Comparison of ENCODE assay signal across 14 cellular contexts in the genomic region with DNA sequence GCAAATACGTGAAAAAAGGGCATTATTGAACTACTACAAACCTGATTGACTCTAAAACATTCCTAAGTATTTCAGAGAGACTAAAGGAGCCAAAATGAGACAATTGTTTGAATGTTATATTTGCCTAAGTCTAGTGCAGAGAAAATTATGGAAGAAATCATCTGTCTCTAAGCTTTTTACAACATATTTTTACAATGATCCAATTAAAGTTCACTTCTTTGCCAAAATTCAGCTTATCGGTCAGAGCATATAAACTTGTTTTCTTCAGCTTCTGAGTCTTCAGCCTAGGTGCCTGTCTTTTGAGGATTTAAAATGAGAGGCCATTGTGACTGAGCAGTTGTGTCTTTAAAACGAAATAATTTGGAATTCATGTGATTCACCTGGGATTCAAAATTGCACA.
A peak's percentile ranks its signal among the peaks of the same experiment; 100 is the strongest.
DNase-seq lines count a peak whose midpoint lies in the region; ATAC-seq and TF ChIP-seq lines count a peak whose summit lies in the region.
"Had no signal": no experiment of that assay in that cellular context is flagged by ENCODE, and none has a peak within 500 bp of the region (broad histone marks: within the 10 kb centered on the region; RNA-seq: fewer than 3 reads in every experiment).

No MANE protein-coding gene starts in this region.

- H3K4me1 ChIP-seq in Peyer's patch, result peaks cover 0 to 33% (median 7%) of the 10 kb centered on the region in 4 donors

- peak overlapping the region in 2 of 4 donors; percentile 46 to 64 for H3K27ac ChIP-seq in Peyer's patch
- H3K27ac ChIP-seq: adrenal gland, RWPE1 had no signal

- peak overlapping the region; percentile 24 for H3K27ac Mint-ChIP-seq in activated CD4-positive, alpha-beta memory T cell treated with anti-CD3 and anti-CD28 coated beads, Interleukin-2, amount 10 ng/mL, durations not matched to agents 7 days and 5 days
- H3K27ac Mint-ChIP-seq in stimulated activated naive B cell treated with anti-CD40 and anti-IgM and Interleukin-4, amounts not matched to agents 10 μg/mL and 1 μg/mL and 100 μg/mL, for 72 hours, result peak overlapping the region; percentile 78
- H3K27ac Mint-ChIP-seq: nephron progenitor cell had no signal

- no peaks in the 10 kb centered on the region for H3K9me3 ChIP-seq in Peyer's patch
- H3K9me3 ChIP-seq: adrenal gland had no signal

- TF ChIP-seq POLR2A in Peyer's patch (IDR thresholded peaks at IDR 0.05), result no peak

- H3K4me1 Mint-ChIP-seq in activated T-cell treated with anti-CD3 and anti-CD28 coated beads, Interleukin-2, amount 50 U/mL, for 4 hours (ENCODE audit: low read depth), result peaks cover 96% of the 10 kb centered on the region
- H3K4me1 Mint-ChIP-seq in activated CD4-positive, alpha-beta memory T cell treated with anti-CD3 and anti-CD28 coated beads, Interleukin-2, amount 10 ng/mL, durations not matched to agents 7 days and 5 days, result peaks cover 93% of the 10 kb centered on the region
- peaks cover 51 to 89% of the 10 kb centered on the region in 2 donors for H3K4me1 Mint-ChIP-seq in stimulated activated naive B cell treated with anti-CD40 and anti-IgM and Interleukin-4, amounts not matched to agents 10 μg/mL and 1 μg/mL and 100 μg/mL, for 72 hours

- POLR2A ChIA-PET in activated CD4-positive, alpha-beta memory T cell treated with anti-CD3 and anti-CD28 coated beads, Interleukin-2, amount 10 ng/mL, durations not matched to agents 7 days and 5 days (lab: Charles Lee), result interaction anchor here (0.9 to 13.6 kb wide), 9 partner anchors 10 to 105 kb away, joined by 3 to 255 read pairs (median 15); no protein-coding TSS in a partner anchor

- peaks cover 47% of the 10 kb centered on the region for H3K36me3 Mint-ChIP-seq in activated T-cell treated with anti-CD3 and anti-CD28 coated beads, Interleukin-2, amount 50 U/mL, for 4 hours (ENCODE audit: insufficient read depth)
- H3K36me3 Mint-ChIP-seq in activated CD4-positive, alpha-beta memory T cell treated with anti-CD3 and anti-CD28 coated beads, Interleukin-2, amount 10 ng/mL, durations not matched to agents 7 days and 5 days (ENCODE audit: low read depth), result peaks cover 60% of the 10 kb centered on the region
- H3K36me3 Mint-ChIP-seq in stimulated activated naive B cell treated with anti-CD40 and anti-IgM and Interleukin-4, amounts not matched to agents 10 μg/mL and 1 μg/mL and 100 μg/mL, for 72 hours, result peaks cover 13 to 24% of the 10 kb centered on the region in 2 donors

- no peaks in the 10 kb centered on the region for H3K27me3 ChIP-seq in Peyer's patch

- peak overlapping the region; percentile 21 for H3K4me3 Mint-ChIP-seq in activated T-cell treated with anti-CD3 and anti-CD28 coated beads, Interleukin-2, amount 50 U/mL, for 4 hours
- H3K4me3 Mint-ChIP-seq in activated CD4-positive, alpha-beta memory T cell treated with anti-CD3 and anti-CD28 coated beads, Interleukin-2, amount 10 ng/mL, durations not matched to agents 7 days and 5 days, result no peak overlapping the region
- no peak overlapping the region for H3K4me3 Mint-ChIP-seq in stimulated activated naive B cell treated with anti-CD40 and anti-IgM and Interleukin-4, amounts not matched to agents 10 μg/mL and 1 μg/mL and 100 μg/mL, for 72 hours

- H3K36me3 ChIP-seq in Peyer's patch, result no peaks in the 10 kb centered on the region
- H3K36me3 ChIP-seq: adrenal gland had no signal

- CTCF ChIA-PET in activated CD4-positive, alpha-beta memory T cell treated with anti-CD3 and anti-CD28 coated beads, Interleukin-2, amount 10 ng/mL, durations not matched to agents 7 days and 5 days (lab: Charles Lee), result interaction anchor here (1.0 to 3.6 kb wide), 4 partner anchors 14 to 94 kb away, joined by 3 to 19 read pairs (median 4); no protein-coding TSS in a partner anchor

- no peak for TF ChIP-seq CTCF in fibroblast of the aortic adventitia (IDR thresholded peaks at IDR 0.05; ENCODE audit: insufficient read depth, low read length)
- TF ChIP-seq CTCF in Peyer's patch (IDR thresholded peaks at IDR 0.05), result no peak

- no peak for ATAC-seq in activated T-cell treated with anti-CD3 and anti-CD28 coated beads, Interleukin-2, amount 50 U/mL, for 4 hours
- ATAC-seq in stimulated activated naive B cell treated with anti-CD40 and anti-IgM and Interleukin-4, amounts not matched to agents 10 μg/mL and 1 μg/mL and 100 μg/mL, for 72 hours (replicated peaks), result no peak

- no peak overlapping the region for H3K4me3 ChIP-seq in fibroblast of the aortic adventitia (ENCODE audit: low read depth, low read length)
- H3K4me3 ChIP-seq in Peyer's patch, result no peak overlapping the region
- H3K4me3 ChIP-seq: adrenal gland had no signal

- DNase-seq in activated T-cell treated with anti-CD3 and anti-CD28 coated beads, Interleukin-2, amount 50 U/mL, for 4 hours, result no peak
- DNase-seq in activated T-cell treated with anti-CD3 and anti-CD28 coated beads, Interleukin-2, amount 50 U/mL, for 1 hour, result no peak
- no peak for DNase-seq in activated CD4-positive, alpha-beta memory T cell treated with anti-CD3 and anti-CD28 coated beads, Interleukin-2, amount 10 ng/mL, durations not matched to agents 7 days and 5 days
- DNase-seq in fibroblast of the aortic adventitia (ENCODE audit: low read depth) (peak; percentile 41), hypothalamus (lab: John Stamatoyannopoulos, UW) (no peak), Peyer's patch (no peak)
- no peak for DNase-seq in stimulated activated naive B cell treated with anti-CD40 and anti-IgM and Interleukin-4, amounts not matched to agents 10 μg/mL and 1 μg/mL and 100 μg/mL, for 72 hours
- DNase-seq in effector CD8-positive, alpha-beta T cell (lab: John Stamatoyannopoulos, UW), result no peak
- DNase-seq: activated CD4-positive, CD25-positive, alpha-beta regulatory T cell; adrenal gland; effector CD4-positive, alpha-beta T cell; NCI-H226; nephron progenitor cell had no signal

- H3K9me3 Mint-ChIP-seq in activated T-cell treated with anti-CD3 and anti-CD28 coated beads, Interleukin-2, amount 50 U/mL, for 4 hours, result peaks cover 3% of the 10 kb centered on the region
- no peaks in the 10 kb centered on the region for H3K9me3 Mint-ChIP-seq in activated CD4-positive, alpha-beta memory T cell treated with anti-CD3 and anti-CD28 coated beads, Interleukin-2, amount 10 ng/mL, durations not matched to agents 7 days and 5 days
- H3K9me3 Mint-ChIP-seq in stimulated activated naive B cell treated with anti-CD40 and anti-IgM and Interleukin-4, amounts not matched to agents 10 μg/mL and 1 μg/mL and 100 μg/mL, for 72 hours, result peaks cover 0 to 3% of the 10 kb centered on the region in 2 donors
- H3K9me3 Mint-ChIP-seq: nephron progenitor cell had no signal

- no peaks in the 10 kb centered on the region for H3K27me3 Mint-ChIP-seq in activated T-cell treated with anti-CD3 and anti-CD28 coated beads, Interleukin-2, amount 50 U/mL, for 4 hours (ENCODE audit: low read depth)
- no peaks in the 10 kb centered on the region for H3K27me3 Mint-ChIP-seq in activated CD4-positive, alpha-beta memory T cell treated with anti-CD3 and anti-CD28 coated beads, Interleukin-2, amount 10 ng/mL, durations not matched to agents 7 days and 5 days
- no peaks in the 10 kb centered on the region for H3K27me3 Mint-ChIP-seq in stimulated activated naive B cell treated with anti-CD40 and anti-IgM and Interleukin-4, amounts not matched to agents 10 μg/mL and 1 μg/mL and 100 μg/mL, for 72 hours
